ENCODE assay signal across 20 cellular contexts in the genomic region with DNA sequence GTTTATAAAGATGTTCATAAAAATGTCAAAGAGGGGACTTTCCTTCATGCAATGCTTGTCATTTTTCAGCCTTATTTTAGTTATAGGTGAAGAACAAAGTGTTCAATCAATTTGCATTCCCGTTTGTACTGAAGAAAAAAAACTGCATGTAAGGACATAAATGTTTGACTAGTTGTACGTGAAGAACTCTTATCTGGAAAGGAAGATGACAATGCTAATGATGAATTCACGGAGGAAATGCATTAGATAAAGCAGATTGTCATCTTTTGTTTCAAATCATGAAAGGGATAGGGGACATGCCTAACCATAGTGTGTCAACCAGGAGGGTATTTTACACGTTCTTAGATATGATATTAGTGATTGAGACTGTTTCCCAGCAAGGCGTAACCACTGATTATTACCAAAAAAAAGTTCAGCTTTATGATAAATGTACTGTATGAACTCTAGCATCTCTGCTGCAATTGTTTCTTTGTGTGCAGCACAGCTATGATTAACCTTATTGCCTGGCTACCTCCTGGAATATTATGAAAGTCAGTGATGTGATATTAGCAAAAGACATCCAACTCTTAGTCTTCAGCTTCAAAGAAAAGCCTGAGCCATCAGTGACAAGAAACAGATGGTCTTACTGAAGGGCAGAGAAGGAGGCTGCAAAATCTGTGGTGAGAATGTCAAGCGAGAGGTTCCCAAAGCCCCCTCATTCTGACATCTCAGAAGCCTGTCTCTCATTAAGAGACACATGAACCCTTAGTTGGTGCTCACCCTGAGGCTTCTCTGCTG.
DNase-seq lines count a peak whose midpoint lies in the region; ATAC-seq and TF ChIP-seq lines count a peak whose summit lies in the region.
"Had no signal": no experiment of that assay in that cellular context is flagged by ENCODE, and none has a peak within 500 bp of the region (broad histone marks: within the 10 kb centered on the region; RNA-seq: fewer than 3 reads in every experiment).

No MANE protein-coding gene starts in this region.

- no peak overlapping the region for H3K9ac ChIP-seq in mucosa of rectum (ENCODE audit: low read depth in 1 of 2, low read length in 2 of 2)

- H3K4me2 ChIP-seq in osteoblast (ENCODE audit: insufficient read depth, low read length), result no peak overlapping the region

- H3K4me3 ChIP-seq in fibroblast of pulmonary artery (replicated peaks; ENCODE audit: low read depth, low read length) (no peak overlapping the region), mucosa of rectum (ENCODE audit: low read length in 2 of 2) (no peak overlapping the region), upper lobe of left lung (no peak overlapping the region), osteoblast (ENCODE audit: insufficient read depth, low read length) (no peak overlapping the region), tibial artery (no peak overlapping the region)
- H3K4me3 ChIP-seq: left ventricle myocardium inferior, skin epidermis, testis had no signal

- no peak for TF ChIP-seq POLR2A in upper lobe of left lung (IDR thresholded peaks at IDR 0.05)

- peak overlapping the region; percentile 9 to 13 for H3K27ac ChIP-seq in mucosa of rectum (ENCODE audit: low read depth in 2 of 2, low read length in 2 of 2)
- H3K27ac ChIP-seq in upper lobe of left lung, result peak overlapping the region in 3 of 4 donors; percentile 50 to 81 (median 72)
- H3K27ac ChIP-seq in osteoblast (ENCODE audit: low read depth, low read length), result no peak overlapping the region
- H3K27ac ChIP-seq in tibial artery, result no peak overlapping the region
- H3K27ac ChIP-seq: left ventricle myocardium inferior, neutrophil, skin epidermis, testis, WERI-Rb-1 had no signal

- no peaks in the 10 kb centered on the region for H3K79me2 ChIP-seq in osteoblast (ENCODE audit: insufficient read depth, low read length)

- DNase-seq in amniotic epithelial cell (ENCODE audit: low read depth) (peak; percentile 89), fibroblast of pulmonary artery (ENCODE audit: low read depth) (peak; percentile 73), upper lobe of left lung (no peak), osteoblast (ENCODE audit: insufficient read length, low spot score, missing footprints) (no peak), tibial artery (no peak)
- DNase-seq: activated CD4-positive, alpha-beta T cell treated with anti-CD3 and anti-CD28 coated beads, Interleukin-2, amount 50 U/mL, for 1 hour; activated CD8-positive, alpha-beta memory T cell treated with anti-CD3 and anti-CD28 coated beads, Interleukin-2, amount 10 ng/mL, durations not matched to agents 7 days and 5 days; activated naive CD4-positive, alpha-beta T cell treated with anti-CD3 and anti-CD28 coated beads for 36 hours; left ventricle myocardium inferior; NCI-H1092; NCI-H187 treated with DMSO at 0.1 percent for 48 hours; NCI-H69; testis; WERI-Rb-1 had no signal

- H3K36me3 ChIP-seq in mucosa of rectum (ENCODE audit: control insufficient read depth in 2 of 2, insufficient read depth in 2 of 2, low read length in 2 of 2) (no peaks in the 10 kb centered on the region), upper lobe of left lung (no peaks in the 10 kb centered on the region), osteoblast (ENCODE audit: insufficient read depth, low read length) (no peaks in the 10 kb centered on the region), tibial artery (no peaks in the 10 kb centered on the region)
- H3K36me3 ChIP-seq: left ventricle myocardium inferior, neutrophil, WERI-Rb-1 had no signal

- ATAC-seq in upper lobe of left lung (ENCODE audit: low FRiP score in 2 of 2) (no peak), HG03139 (IDR thresholded peaks at IDR 0.05; ENCODE audit: unreplicated experiment) (no peak)
- ATAC-seq: activated CD8-positive, alpha-beta memory T cell treated with anti-CD3 and anti-CD28 coated beads, Interleukin-2, amount 10 ng/mL, durations not matched to agents 7 days and 5 days; HepG2; stimulated activated effector memory CD8-positive, alpha-beta T cell treated with anti-CD3 and anti-CD28 coated beads, Interleukin-12 subunit alpha, Interleukin-12 subunit beta, amount 100 ng/mL, for 72 hours had no signal

- H3K9me3 ChIP-seq in mucosa of rectum (ENCODE audit: control insufficient read depth in 2 of 2, low read length in 2 of 2) (no peaks in the 10 kb centered on the region), upper lobe of left lung (no peaks in the 10 kb centered on the region), osteoblast (ENCODE audit: low read depth, low read length) (no peaks in the 10 kb centered on the region), tibial artery (no peaks in the 10 kb centered on the region)
- H3K9me3 ChIP-seq: left ventricle myocardium inferior, neutrophil, testis had no signal

- H4K20me1 ChIP-seq in osteoblast (ENCODE audit: insufficient read depth, low read length), result no peaks in the 10 kb centered on the region

- intact Hi-C loops in tibial artery (cut with DNase I; ENCODE audit: low total_unique reads), result no loop called here

- H2AFZ ChIP-seq in osteoblast (ENCODE audit: low read length), result no peak overlapping the region

- 54 to 56% methylated on average over 6 of the region's 6 CpGs for WGBS in upper lobe of left lung, 2 donors

- H3K4me1 ChIP-seq in mucosa of rectum (ENCODE audit: control insufficient read depth in 2 of 2, insufficient read depth in 2 of 2, low read length in 2 of 2), result peaks cover 0 to 3% of the 10 kb centered on the region in 2 donors
- peaks cover 6 to 14% (median 12%) of the 10 kb centered on the region in 4 donors for H3K4me1 ChIP-seq in upper lobe of left lung
- peaks cover 9% of the 10 kb centered on the region for H3K4me1 ChIP-seq in osteoblast (ENCODE audit: insufficient read depth, low read length)
- H3K4me1 ChIP-seq in tibial artery, result no peaks in the 10 kb centered on the region
- H3K4me1 ChIP-seq: testis had no signal

- no peak for TF ChIP-seq CTCF in fibroblast of pulmonary artery (IDR thresholded peaks at IDR 0.05; ENCODE audit: low read length, missing control alignments)
- no peak for TF ChIP-seq CTCF in upper lobe of left lung (IDR thresholded peaks at IDR 0.05)
- no peak for TF ChIP-seq CTCF in osteoblast (IDR thresholded peaks at IDR 0.05; ENCODE audit: extremely low read depth, low read depth, low read length)
- no peak for TF ChIP-seq CTCF in tibial artery (IDR thresholded peaks at IDR 0.05)

- TF ChIP-seq EP300 in upper lobe of left lung (IDR thresholded peaks at IDR 0.05), result peak in 2 of 4 donors; percentile 43 to 67

- H3K27me3 ChIP-seq in mucosa of rectum (ENCODE audit: control insufficient read depth in 2 of 2, insufficient read depth in 2 of 2, low read length in 2 of 2) (no peaks in the 10 kb centered on the region), upper lobe of left lung (no peaks in the 10 kb centered on the region), osteoblast (ENCODE audit: insufficient read depth, low read length) (no peaks in the 10 kb centered on the region), tibial artery (no peaks in the 10 kb centered on the region)
- H3K27me3 ChIP-seq: neutrophil, testis had no signal

Comparison
In these comparisons a context has a peak if more than half of its experiments do, and no peak if none do; other contexts are left out.
1. DNase-seq: peak in amniotic epithelial cell (single experiment) and fibroblast of pulmonary artery (single experiment); none in upper lobe of left lung (0 of 2), osteoblast (single experiment) and tibial artery (0 of 2).
2. H3K27ac ChIP-seq: peak in mucosa of rectum (2 of 2) and upper lobe of left lung (3 of 4); none in osteoblast (single experiment) and tibial artery (0 of 2).